In the genomic region with DNA sequence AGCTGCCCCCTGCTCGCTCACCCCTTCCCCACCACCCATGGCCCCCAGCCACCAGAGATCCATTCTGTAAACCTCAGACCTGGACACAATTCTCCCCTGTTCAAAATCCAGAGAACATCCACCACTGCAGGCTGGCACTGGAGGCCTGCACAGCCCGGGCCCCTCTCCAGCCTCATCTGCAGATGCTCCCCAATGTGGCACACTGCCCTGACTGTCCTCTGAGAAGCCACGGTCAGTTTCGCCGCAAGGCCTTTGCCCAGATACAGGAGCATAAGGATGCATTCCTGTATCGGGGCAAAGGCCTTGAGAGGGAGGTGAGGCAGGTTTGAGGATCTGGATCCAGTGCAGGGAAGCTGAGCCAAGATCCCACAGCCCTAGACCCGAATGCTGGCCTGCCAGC, we compare ENCODE assay signal across 20 cellular contexts.
"Had no signal": no experiment of that assay in that cellular context is flagged by ENCODE, and none has a peak within 500 bp of the region (broad histone marks: within the 10 kb centered on the region; RNA-seq: fewer than 3 reads in every experiment).

No MANE protein-coding gene starts in this region.

- H3K4me3 Mint-ChIP-seq: activated CD4-positive, alpha-beta T cell treated with anti-CD3 and anti-CD28 coated beads, Interleukin-2, amount 10 ng/mL, durations not matched to agents 7 days and 5 days; activated CD8-positive, alpha-beta memory T cell treated with anti-CD3 and anti-CD28 coated beads, Interleukin-2, amount 10 ng/mL, durations not matched to agents 7 days and 5 days; activated CD8-positive, alpha-beta T cell treated with anti-CD3 and anti-CD28 coated beads for 36 hours; activated T-helper 1 cell treated with anti-CD3 and anti-CD28 coated beads, Interleukin-12 subunit alpha, Interleukin-12 subunit beta, Interleukin-2, Interleukin-4 antibody, amounts not matched to agents 30 ng/mL and 10 ng/mL and 1 ng/mL, durations not matched to agents 14 hours and 24 hours and 36 hours; naive thymus-derived CD8-positive, alpha-beta T cell; T-cell; T-helper 2 cell treated with Interferon-gamma antibody and Interleukin-4, amounts not matched to agents 5 μg/mL and 100 μg/mL, for 36 hours had no signal

- DNase-seq: activated CD4-positive, alpha-beta T cell treated with anti-CD3 and anti-CD28 coated beads, Interleukin-2, amount 10 ng/mL, durations not matched to agents 7 days and 5 days; activated CD4-positive, CD25-positive, alpha-beta regulatory T cell treated with anti-CD3 and anti-CD28 coated beads, Interleukin-2, amount 50 U/mL, for 72 hours; activated CD8-positive, alpha-beta memory T cell treated with anti-CD3 and anti-CD28 coated beads, Interleukin-2, amount 10 ng/mL, durations not matched to agents 7 days and 5 days; activated CD8-positive, alpha-beta T cell treated with anti-CD3 and anti-CD28 coated beads for 36 hours; activated gamma-delta T cell treated with Interleukin-2 at 50 U/mL for 16 hours; activated T-cell treated with anti-CD3 and anti-CD28 coated beads for 4 hours; cerebellar nuclear complex; effector CD4-positive, alpha-beta T cell; foreskin keratinocyte; naive thymus-derived CD8-positive, alpha-beta T cell; SJCRH30; spleen; stimulated activated CD4-positive, alpha-beta T cell treated with anti-CD3 and anti-CD28 coated beads, Interleukin-4, amount 100 ng/mL, for 1 hour; stimulated activated naive CD4-positive, alpha-beta T cell; T-cell; upper lobe of left lung; WERI-Rb-1 had no signal

- H3K27me3 Mint-ChIP-seq: activated CD4-positive, alpha-beta T cell treated with anti-CD3 and anti-CD28 coated beads, Interleukin-2, amount 10 ng/mL, durations not matched to agents 7 days and 5 days; activated CD8-positive, alpha-beta memory T cell treated with anti-CD3 and anti-CD28 coated beads, Interleukin-2, amount 10 ng/mL, durations not matched to agents 7 days and 5 days; activated CD8-positive, alpha-beta T cell treated with anti-CD3 and anti-CD28 coated beads for 36 hours; T-cell had no signal

- H3K4me1 Mint-ChIP-seq: activated CD4-positive, alpha-beta T cell treated with anti-CD3 and anti-CD28 coated beads, Interleukin-2, amount 10 ng/mL, durations not matched to agents 7 days and 5 days; activated CD8-positive, alpha-beta memory T cell treated with anti-CD3 and anti-CD28 coated beads, Interleukin-2, amount 10 ng/mL, durations not matched to agents 7 days and 5 days; T-cell had no signal

- H3K36me3 Mint-ChIP-seq: activated CD8-positive, alpha-beta memory T cell treated with anti-CD3 and anti-CD28 coated beads, Interleukin-2, amount 10 ng/mL, durations not matched to agents 7 days and 5 days; activated naive CD4-positive, alpha-beta T cell treated with anti-CD3 and anti-CD28 coated beads, Interleukin-2, amount 50 U/mL, for 72 hours; naive thymus-derived CD8-positive, alpha-beta T cell; T-cell had no signal

- H3K9me3 Mint-ChIP-seq: activated CD4-positive, alpha-beta T cell treated with anti-CD3 and anti-CD28 coated beads, Interleukin-2, amount 10 ng/mL, durations not matched to agents 7 days and 5 days; activated CD8-positive, alpha-beta T cell treated with anti-CD3 and anti-CD28 coated beads for 36 hours; activated naive CD4-positive, alpha-beta T cell treated with anti-CD3 and anti-CD28 coated beads, Interleukin-2, amount 50 U/mL, for 72 hours; activated T-helper 1 cell treated with anti-CD3 and anti-CD28 coated beads, Interleukin-12 subunit alpha, Interleukin-12 subunit beta, Interleukin-2, Interleukin-4 antibody, amounts not matched to agents 30 ng/mL and 10 ng/mL and 1 ng/mL, durations not matched to agents 14 hours and 24 hours and 36 hours; naive thymus-derived CD8-positive, alpha-beta T cell; T-cell; T-helper 2 cell treated with Interferon-gamma antibody and Interleukin-4, amounts not matched to agents 5 μg/mL and 100 μg/mL, for 36 hours had no signal

- H3K27ac Mint-ChIP-seq: activated CD4-positive, alpha-beta T cell treated with anti-CD3 and anti-CD28 coated beads, Interleukin-2, amount 10 ng/mL, durations not matched to agents 7 days and 5 days; activated CD8-positive, alpha-beta memory T cell treated with anti-CD3 and anti-CD28 coated beads, Interleukin-2, amount 10 ng/mL, durations not matched to agents 7 days and 5 days; activated CD8-positive, alpha-beta T cell treated with anti-CD3 and anti-CD28 coated beads for 36 hours; activated T-helper 1 cell treated with anti-CD3 and anti-CD28 coated beads, Interleukin-12 subunit alpha, Interleukin-12 subunit beta, Interleukin-2, Interleukin-4 antibody, amounts not matched to agents 30 ng/mL and 10 ng/mL and 1 ng/mL, durations not matched to agents 14 hours and 24 hours and 36 hours; naive thymus-derived CD8-positive, alpha-beta T cell; T-cell; T-helper 2 cell treated with Interferon-gamma antibody and Interleukin-4, amounts not matched to agents 5 μg/mL and 100 μg/mL, for 36 hours had no signal
